23 cellular contexts compared by ENCODE assay signal in genomic region chr16:27486760-27487159, GRCh38.
DNase-seq lines count a peak whose midpoint lies in the region; ATAC-seq, FAIRE-seq and TF ChIP-seq lines count a peak whose summit lies in the region.
"Had no signal": no experiment of that assay in that cellular context is flagged by ENCODE, and none has a peak within 500 bp of the region (broad histone marks: within the 10 kb centered on the region; RNA-seq: fewer than 3 reads in every experiment).

No MANE protein-coding gene starts in this region.

- H3K4me3 ChIP-seq in HepG2 (replicated peaks in 1 of 3; ENCODE audit: insufficient read depth in 1 of 3, low read depth in 2 of 3, low read length in 3 of 3) (no peak overlapping the region), right lobe of liver (no peak overlapping the region), osteoblast (ENCODE audit: insufficient read depth, low read length) (no peak overlapping the region), testis (no peak overlapping the region)
- H3K4me3 ChIP-seq: BLaER1, GM12878, GM23248 had no signal

- TF ChIP-seq EP300 in HepG2 (IDR thresholded peaks at IDR 0.05; ENCODE audit: low read depth in 2 of 2, low read length in 2 of 2) (no peak), HepG2 (CRISPR knock-in tag; IDR thresholded peaks at IDR 0.05; ENCODE audit: borderline replicate concordance) (no peak)

- in situ Hi-C loops in HepG2 (cut with HindIII; ENCODE audit: extremely low pct_ligation_motif_present, low pct_unique_long_range_greater_than_20kb), result no loop called here

- DNase-seq in HepG2 (ENCODE audit: low spot score) (no peak), right lobe of liver (no peak), NCI-H2171 treated with DMSO at 0.1 percent for 48 hours (lab: John Stamatoyannopoulos, UW) (peak; percentile 41), osteoblast (ENCODE audit: insufficient read length, low spot score, missing footprints) (peak; percentile 10), testis (peak; percentile 73), immature natural killer cell (no peak)
- DNase-seq in activated CD8-positive, alpha-beta memory T cell treated with anti-CD3 and anti-CD28 coated beads for 24 hours, result no peak
- DNase-seq: Caco-2; CD4-positive, CD25-positive, alpha-beta regulatory T cell; CD8-positive, alpha-beta T cell; DMS153; DND-41; GM23248; H7; HCEC 1CT had no signal

- H3K4me3 Mint-ChIP-seq in immature natural killer cell, result no peak overlapping the region
- H3K4me3 Mint-ChIP-seq: B cell; CD4-positive, CD25-positive, alpha-beta regulatory T cell; CD8-positive, alpha-beta T cell had no signal

- ATAC-seq in HepG2 (no peak), right lobe of liver (no peak), HG03135 (IDR thresholded peaks at IDR 0.05; ENCODE audit: unreplicated experiment) (no peak)
- ATAC-seq: CD8-positive, alpha-beta T cell; GM12878 had no signal

- no peaks in the 10 kb centered on the region for H3K27me3 ChIP-seq in HepG2 (ENCODE audit: control insufficient read depth in 1 of 2, insufficient read depth in 2 of 2, low read length in 2 of 2)
- H3K27me3 ChIP-seq in right lobe of liver, result no peaks in the 10 kb centered on the region
- H3K27me3 ChIP-seq in osteoblast (ENCODE audit: insufficient read depth, low read length), result no peaks in the 10 kb centered on the region
- no peaks in the 10 kb centered on the region for H3K27me3 ChIP-seq in testis
- H3K27me3 ChIP-seq: BLaER1 had no signal

- peak overlapping the region in 2 of 6 donors; percentile 26 to 45 for H3K27ac Mint-ChIP-seq in immature natural killer cell
- H3K27ac Mint-ChIP-seq: B cell; CD4-positive, CD25-positive, alpha-beta regulatory T cell; CD8-positive, alpha-beta T cell had no signal

- no peaks in the 10 kb centered on the region for H4K20me1 ChIP-seq in HepG2 (ENCODE audit: insufficient read depth, low read length)
- H4K20me1 ChIP-seq in osteoblast (ENCODE audit: insufficient read depth, low read length), result no peaks in the 10 kb centered on the region
- H4K20me1 ChIP-seq: BLaER1 had no signal

- TF ChIP-seq POLR2A in HepG2 (IDR thresholded peaks at IDR 0.05; ENCODE audit: insufficient read depth in 1 of 2, low read depth in 2 of 2, low read length in 2 of 2) (no peak), right lobe of liver (IDR thresholded peaks at IDR 0.05) (no peak), testis (IDR thresholded peaks at IDR 0.05) (no peak)

- no TSS peak for BruUV-seq in HepG2 (replicated peaks; lab: Mats Ljungman, UMichigan)

- H2AFZ ChIP-seq in HepG2 (ENCODE audit: low read length) (no peak overlapping the region), osteoblast (ENCODE audit: low read length) (no peak overlapping the region)
- H2AFZ ChIP-seq: GM23248 had no signal

- peaks cover 3 to 8% (median 4%) of the 10 kb centered on the region in 3 donors for H3K27me3 Mint-ChIP-seq in immature natural killer cell (ENCODE audit: low read depth in 3 of 3)
- H3K27me3 Mint-ChIP-seq: B cell; CD4-positive, CD25-positive, alpha-beta regulatory T cell had no signal

- no peaks in the 10 kb centered on the region for H3K9me3 ChIP-seq in HepG2 (ENCODE audit: low read length)
- H3K9me3 ChIP-seq in right lobe of liver, result no peaks in the 10 kb centered on the region
- H3K9me3 ChIP-seq in osteoblast (ENCODE audit: low read depth, low read length), result no peaks in the 10 kb centered on the region
- H3K9me3 ChIP-seq in testis, result no peaks in the 10 kb centered on the region
- H3K9me3 ChIP-seq: BLaER1, Caco-2 had no signal

- TF ChIP-seq CTCF in HepG2 (CRISPR knock-in tag; IDR thresholded peaks at IDR 0.05) (no peak), right lobe of liver (IDR thresholded peaks at IDR 0.05) (no peak), osteoblast (IDR thresholded peaks at IDR 0.05; ENCODE audit: extremely low read depth, low read depth, low read length) (no peak), testis (IDR thresholded peaks at IDR 0.05) (no peak)

- intact Hi-C loops in HepG2 (cut with micrococcal nuclease; ENCODE audit: unreplicated experiment) (no loop called here), right lobe of liver (cut with DNase I) (no loop called here), testis (cut with DNase I; ENCODE audit: low total_unique reads) (no loop called here)

- 96% methylated on average over 3 of the region's 3 CpGs for WGBS in HepG2 (ENCODE audit: low lambda C conversion rate)
- 97% methylated on average over 3 of the region's 3 CpGs for WGBS in right lobe of liver (ENCODE audit: insufficient coverage, low coverage, low lambda C conversion rate, missing lambda C conversion rate)
- 63 to 95% methylated on average over 3 of the region's 3 CpGs for WGBS in testis, 2 donors

- no peaks in the 10 kb centered on the region for H3K9me3 Mint-ChIP-seq in immature natural killer cell
- H3K9me3 Mint-ChIP-seq: CD8-positive, alpha-beta T cell had no signal

- H3K36me3 ChIP-seq in HepG2 (replicated peaks in 1 of 2; ENCODE audit: control insufficient read depth in 1 of 2, insufficient read depth in 2 of 2, low read length in 2 of 2) (peaks cover 74 to 96% of the 10 kb centered on the region in 2 experiments), right lobe of liver (peaks cover 0 to 89% (median 41%) of the 10 kb centered on the region in 4 donors), osteoblast (ENCODE audit: insufficient read depth, low read length) (peaks cover 96% of the 10 kb centered on the region), testis (ENCODE audit: low read depth, missing control alignments) (no peaks in the 10 kb centered on the region)

- H3K4me1 Mint-ChIP-seq in immature natural killer cell, result peaks cover 9 to 11% of the 10 kb centered on the region in 2 donors
- H3K4me1 Mint-ChIP-seq: B cell; CD4-positive, CD25-positive, alpha-beta regulatory T cell had no signal

- H3K9ac ChIP-seq in HepG2 (ENCODE audit: insufficient read depth, low read depth, low read length), result no peak overlapping the region
- H3K9ac ChIP-seq: BLaER1, GM23248 had no signal

- H3K79me2 ChIP-seq in HepG2 (ENCODE audit: insufficient read depth, low read length) (no peaks in the 10 kb centered on the region), osteoblast (ENCODE audit: insufficient read depth, low read length) (no peaks in the 10 kb centered on the region)

- POLR2A ChIA-PET in HepG2 (lab: Yijun Ruan, JAX), result no interaction called here

- CTCF ChIA-PET in HepG2 (lab: Yijun Ruan, JAX; ENCODE audit: low intra/inter-chr PET ratio, low total read pairs), result no interaction called here

- TF ChIP-seq RAD21 in HepG2 (CRISPR knock-in tag; IDR thresholded peaks at IDR 0.05), result no peak

- H3K27ac ChIP-seq in HepG2 (ENCODE audit: extremely low read length, insufficient read depth, low read length) (no peak overlapping the region), right lobe of liver (no peak overlapping the region), osteoblast (ENCODE audit: low read depth, low read length) (no peak overlapping the region), testis (peak overlapping the region in 1 of 2 donors; percentile 15)
- H3K27ac ChIP-seq: BLaER1, C4-2B, GM23248 had no signal

- no peak overlapping the region for H3K4me2 ChIP-seq in HepG2 (ENCODE audit: low read depth, low read length)
- no peak overlapping the region for H3K4me2 ChIP-seq in osteoblast (ENCODE audit: insufficient read depth, low read length)
- H3K4me2 ChIP-seq: BLaER1 had no signal

- H3K4me1 ChIP-seq in HepG2 (ENCODE audit: insufficient read depth, low read length) (no peaks in the 10 kb centered on the region), right lobe of liver (peaks cover 0 to 5% (median 0%) of the 10 kb centered on the region in 4 donors), osteoblast (ENCODE audit: insufficient read depth, low read length) (no peaks in the 10 kb centered on the region), testis (no peaks in the 10 kb centered on the region)
- H3K4me1 ChIP-seq: BLaER1, Caco-2 had no signal

- no peak for FAIRE-seq in HepG2 (lab: Jason Lieb, UNC)
- FAIRE-seq: G401.6, GM12878, GM19239, H1 had no signal

- H3K36me3 Mint-ChIP-seq in immature natural killer cell, result peaks cover 40 to 78% (median 42%) of the 10 kb centered on the region in 3 donors

TF ChIP-seq in HepG2, 621 proteins besides CTCF, POLR2A, EP300 and RAD21 (continues in another document):
- no peak for TF ChIP-seq ZGPAT (CRISPR knock-in tag; IDR thresholded peaks at IDR 0.05)

Comparison
In these comparisons a context has a peak if more than half of its experiments do, and no peak if none do; other contexts are left out.
1. DNase-seq: peak in NCI-H2171 treated with DMSO at 0.1 percent for 48 hours (single experiment), osteoblast (single experiment) and testis (single experiment); none in HepG2 (single experiment), right lobe of liver (0 of 3), immature natural killer cell (0 of 3) and activated CD8-positive, alpha-beta memory T cell treated with anti-CD3 and anti-CD28 coated beads for 24 hours (single experiment).